ENCODE assay signal across 28 cellular contexts in the genomic region with DNA sequence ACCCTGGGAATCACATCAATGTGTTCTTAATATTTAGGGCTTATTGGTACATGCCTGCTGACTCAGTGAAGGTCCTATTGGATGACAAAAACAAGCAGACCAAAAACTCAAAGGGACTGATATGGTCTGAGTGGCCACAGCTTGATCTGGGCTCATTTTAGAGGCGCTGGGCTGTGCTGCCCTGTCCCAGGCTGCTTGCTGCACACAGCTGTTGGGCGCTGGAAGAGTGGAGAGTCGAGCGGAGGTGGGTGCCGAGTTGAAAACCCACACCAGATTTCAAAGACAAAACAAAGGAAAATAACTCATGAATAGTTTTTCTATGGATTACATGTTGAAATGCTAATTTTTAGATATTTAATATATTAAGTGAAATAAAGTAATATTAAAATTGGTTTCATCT.
"Had no signal": no experiment of that assay in that cellular context is flagged by ENCODE, and none has a peak within 500 bp of the region (broad histone marks: within the 10 kb centered on the region; RNA-seq: fewer than 3 reads in every experiment).

No MANE protein-coding gene starts in this region.

- H3K36me3 Mint-ChIP-seq: activated naive CD4-positive, alpha-beta T cell treated with anti-CD3 and anti-CD28 coated beads, Interleukin-2, amount 10 ng/mL, durations not matched to agents 7 days and 5 days; activated naive CD4-positive, alpha-beta T cell treated with anti-CD3 and anti-CD28 coated beads, Interleukin-2, amount 50 U/mL, for 72 hours; activated naive CD8-positive, alpha-beta T cell treated with anti-CD3 and anti-CD28 coated beads, Interleukin-2, amount 10 ng/mL, durations not matched to agents 7 days and 5 days; brain had no signal

- H3K9me3 Mint-ChIP-seq: activated CD4-positive, alpha-beta memory T cell treated with anti-CD3 and anti-CD28 coated beads, Interleukin-2, amount 10 ng/mL, durations not matched to agents 7 days and 5 days; activated CD4-positive, alpha-beta T cell treated with anti-CD3 and anti-CD28 coated beads, Interleukin-2, amount 10 ng/mL, durations not matched to agents 7 days and 5 days; activated naive CD4-positive, alpha-beta T cell treated with anti-CD3 and anti-CD28 coated beads, Interleukin-2, amount 10 ng/mL, durations not matched to agents 7 days and 5 days; activated naive CD4-positive, alpha-beta T cell treated with anti-CD3 and anti-CD28 coated beads, Interleukin-2, amount 50 U/mL, for 72 hours; activated naive CD8-positive, alpha-beta T cell treated with anti-CD3 and anti-CD28 coated beads, Interleukin-2, amount 10 ng/mL, durations not matched to agents 7 days and 5 days; activated T-cell treated with anti-CD3 and anti-CD28 coated beads, Interleukin-2, amount 50 U/mL, for 72 hours; central memory CD8-positive, alpha-beta T cell; dendritic cell treated with granulocyte-macrophage colony-stimulating factor and Interleukin-4, amounts not matched to agents 40 ng/mL and 50 ng/mL, for 4 days; endodermal cell had no signal

- ATAC-seq: activated naive CD4-positive, alpha-beta T cell treated with anti-CD3 and anti-CD28 coated beads, Interleukin-2, amount 50 U/mL, for 72 hours; activated T-cell treated with anti-CD3 and anti-CD28 coated beads, Interleukin-2, amount 50 U/mL, for 72 hours; esophagus mucosa; gastroesophageal sphincter had no signal

- H3K4me1 ChIP-seq: breast epithelium had no signal

- H3K27me3 Mint-ChIP-seq: activated CD4-positive, alpha-beta memory T cell treated with anti-CD3 and anti-CD28 coated beads, Interleukin-2, amount 10 ng/mL, durations not matched to agents 7 days and 5 days; activated CD4-positive, alpha-beta T cell treated with anti-CD3 and anti-CD28 coated beads, Interleukin-2, amount 10 ng/mL, durations not matched to agents 7 days and 5 days; dendritic cell treated with granulocyte-macrophage colony-stimulating factor and Interleukin-4, amounts not matched to agents 40 ng/mL and 50 ng/mL, for 4 days had no signal

- H3K4me3 Mint-ChIP-seq: activated CD4-positive, alpha-beta memory T cell treated with anti-CD3 and anti-CD28 coated beads, Interleukin-2, amount 10 ng/mL, durations not matched to agents 7 days and 5 days; activated CD4-positive, alpha-beta T cell treated with anti-CD3 and anti-CD28 coated beads, Interleukin-2, amount 10 ng/mL, durations not matched to agents 7 days and 5 days; activated naive CD4-positive, alpha-beta T cell treated with anti-CD3 and anti-CD28 coated beads, Interleukin-2, amount 10 ng/mL, durations not matched to agents 7 days and 5 days; activated naive CD8-positive, alpha-beta T cell treated with anti-CD3 and anti-CD28 coated beads, Interleukin-2, amount 10 ng/mL, durations not matched to agents 7 days and 5 days; activated T-cell treated with anti-CD3 and anti-CD28 coated beads, Interleukin-2, amount 50 U/mL, for 72 hours; brain; central memory CD8-positive, alpha-beta T cell; dendritic cell treated with granulocyte-macrophage colony-stimulating factor and Interleukin-4, amounts not matched to agents 40 ng/mL and 50 ng/mL, for 4 days; endodermal cell had no signal

- H3K9me3 ChIP-seq: ascending aorta, breast epithelium, gastroesophageal sphincter, heart right ventricle had no signal

- DNase-seq: activated CD4-positive, alpha-beta memory T cell treated with anti-CD3 and anti-CD28 coated beads, Interleukin-2, amount 10 ng/mL, durations not matched to agents 7 days and 5 days; activated CD4-positive, alpha-beta T cell treated with anti-CD3 and anti-CD28 coated beads for 1 hour; activated CD4-positive, alpha-beta T cell treated with anti-CD3 and anti-CD28 coated beads for 4 hours; activated CD4-positive, alpha-beta T cell treated with anti-CD3 and anti-CD28 coated beads, Interleukin-2, amount 10 ng/mL, durations not matched to agents 7 days and 5 days; activated CD4-positive, alpha-beta T cell treated with anti-CD3 and anti-CD28 coated beads, Interleukin-2, amount 50 U/mL, for 4 hours; activated CD8-positive, alpha-beta memory T cell treated with anti-CD3 and anti-CD28 coated beads for 24 hours; activated gamma-delta T cell; activated naive CD4-positive, alpha-beta T cell; activated naive CD4-positive, alpha-beta T cell treated with anti-CD3 and anti-CD28 coated beads, Interleukin-2, amount 10 ng/mL, durations not matched to agents 7 days and 5 days; activated naive CD8-positive, alpha-beta T cell treated with anti-CD3 and anti-CD28 coated beads, Interleukin-2, amount 10 ng/mL, durations not matched to agents 7 days and 5 days; activated T-cell treated with anti-CD3 and anti-CD28 coated beads, Interleukin-2, amount 50 U/mL, for 1 hour; activated T-cell treated with anti-CD3 and anti-CD28 coated beads, Interleukin-2, amount 50 U/mL, for 72 hours; effector memory CD4-positive, alpha-beta T cell; foreskin melanocyte; T-helper 2 cell had no signal

- H3K27ac ChIP-seq: ascending aorta, breast epithelium, cardiac muscle cell, coronary artery, gastroesophageal sphincter, heart right ventricle had no signal

- H3K36me3 ChIP-seq: ascending aorta, breast epithelium, cardiac muscle cell, gastroesophageal sphincter, heart right ventricle had no signal

- H3K4me1 Mint-ChIP-seq: activated CD4-positive, alpha-beta memory T cell treated with anti-CD3 and anti-CD28 coated beads, Interleukin-2, amount 10 ng/mL, durations not matched to agents 7 days and 5 days; activated CD4-positive, alpha-beta T cell treated with anti-CD3 and anti-CD28 coated beads, Interleukin-2, amount 10 ng/mL, durations not matched to agents 7 days and 5 days; activated naive CD4-positive, alpha-beta T cell treated with anti-CD3 and anti-CD28 coated beads, Interleukin-2, amount 10 ng/mL, durations not matched to agents 7 days and 5 days; activated naive CD8-positive, alpha-beta T cell treated with anti-CD3 and anti-CD28 coated beads, Interleukin-2, amount 10 ng/mL, durations not matched to agents 7 days and 5 days; central memory CD8-positive, alpha-beta T cell; endodermal cell had no signal

- H3K4me3 ChIP-seq: ascending aorta, breast epithelium, cardiac muscle cell, coronary artery, dorsolateral prefrontal cortex, gastroesophageal sphincter, heart right ventricle had no signal

- H3K27ac Mint-ChIP-seq: activated CD4-positive, alpha-beta memory T cell treated with anti-CD3 and anti-CD28 coated beads, Interleukin-2, amount 10 ng/mL, durations not matched to agents 7 days and 5 days; activated CD4-positive, alpha-beta T cell treated with anti-CD3 and anti-CD28 coated beads, Interleukin-2, amount 10 ng/mL, durations not matched to agents 7 days and 5 days; activated naive CD4-positive, alpha-beta T cell treated with anti-CD3 and anti-CD28 coated beads, Interleukin-2, amount 10 ng/mL, durations not matched to agents 7 days and 5 days; activated naive CD4-positive, alpha-beta T cell treated with anti-CD3 and anti-CD28 coated beads, Interleukin-2, amount 50 U/mL, for 72 hours; activated naive CD8-positive, alpha-beta T cell treated with anti-CD3 and anti-CD28 coated beads, Interleukin-2, amount 10 ng/mL, durations not matched to agents 7 days and 5 days; activated T-cell treated with anti-CD3 and anti-CD28 coated beads, Interleukin-2, amount 50 U/mL, for 72 hours; dendritic cell treated with granulocyte-macrophage colony-stimulating factor and Interleukin-4, amounts not matched to agents 40 ng/mL and 50 ng/mL, for 4 days; endodermal cell had no signal

- H3K27me3 ChIP-seq: ascending aorta, breast epithelium, cardiac muscle cell, gastroesophageal sphincter, heart right ventricle had no signal
